Comparison of ENCODE assay signal across 12 cellular contexts in the genomic region with DNA sequence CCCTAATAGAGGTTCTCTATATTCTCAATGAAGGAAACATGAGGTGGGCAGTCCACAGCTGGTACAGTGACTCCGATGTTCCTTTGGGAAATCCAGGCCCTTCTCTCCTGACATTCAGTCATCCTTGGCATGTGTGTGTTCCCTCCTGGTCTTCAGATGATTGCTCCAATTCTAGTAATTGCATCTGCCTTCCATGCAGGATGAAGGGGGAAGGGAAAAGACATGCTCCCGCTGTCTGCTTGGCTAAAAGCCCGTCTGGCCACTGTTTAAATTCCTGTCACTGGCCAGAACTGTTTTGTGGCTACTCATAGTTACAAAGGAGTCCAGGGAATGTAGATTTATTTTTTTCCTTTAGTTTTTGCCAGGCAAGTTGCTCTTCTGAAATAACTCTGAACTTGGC.
A peak's percentile ranks its signal among the peaks of the same experiment; 100 is the strongest.
DNase-seq lines count a peak whose midpoint lies in the region; ATAC-seq and TF ChIP-seq lines count a peak whose summit lies in the region.
"Had no signal": no experiment of that assay in that cellular context is flagged by ENCODE, and none has a peak within 500 bp of the region (broad histone marks: within the 10 kb centered on the region; RNA-seq: fewer than 3 reads in every experiment).

No MANE protein-coding gene starts in this region.

- no peaks in the 10 kb centered on the region for H3K36me3 ChIP-seq in brain microvascular endothelial cell (replicated peaks)
- no peaks in the 10 kb centered on the region for H3K36me3 ChIP-seq in testis (ENCODE audit: low read depth, missing control alignments)

- no peaks in the 10 kb centered on the region for H3K36me3 Mint-ChIP-seq in activated CD4-positive, alpha-beta T cell treated with anti-CD3 and anti-CD28 coated beads, Interleukin-2, amount 10 ng/mL, durations not matched to agents 24 days and 14 days (ENCODE audit: low read depth)

- DNase-seq in activated CD4-positive, alpha-beta T cell treated with anti-CD3 and anti-CD28 coated beads, Interleukin-2, amount 10 ng/mL, durations not matched to agents 24 days and 14 days, result peak; percentile 33
- DNase-seq in activated CD4-positive, alpha-beta T cell treated with anti-CD3 and anti-CD28 coated beads for 1 hour, result no peak
- DNase-seq in brain microvascular endothelial cell (peak; percentile 18), left colon (peak; percentile 14 to 27), testis (peak; percentile 34), NCI-H1105 (lab: John Stamatoyannopoulos, UW) (no peak)
- DNase-seq: activated CD8-positive, alpha-beta memory T cell treated with anti-CD3 and anti-CD28 coated beads, Interleukin-2, amount 50 U/mL, for 48 hours; erythroblast; kidney; NCI-H2081 had no signal

- H3K4me3 ChIP-seq in brain microvascular endothelial cell (ENCODE audit: low read depth, low read length) (no peak overlapping the region), testis (no peak overlapping the region)

- in situ Hi-C loops in brain microvascular endothelial cell (cut with HindIII; ENCODE audit: low pct_ligation_motif_present, low sequenced_read_pairs), result no loop called here

- intact Hi-C loops in activated CD4-positive, alpha-beta T cell treated with anti-CD3 and anti-CD28 coated beads, Interleukin-2, amount 10 ng/mL, durations not matched to agents 24 days and 14 days (cut with micrococcal nuclease), result no loop called here
- intact Hi-C loops in left colon (cut with DNase I, micrococcal nuclease), result no loop called here
- intact Hi-C loops in testis (cut with DNase I; ENCODE audit: low total_unique reads), result no loop called here

- H3K27me3 ChIP-seq in brain microvascular endothelial cell (replicated peaks), result no peaks in the 10 kb centered on the region
- no peaks in the 10 kb centered on the region for H3K27me3 ChIP-seq in testis

- peaks cover 3% of the 10 kb centered on the region for H3K4me1 Mint-ChIP-seq in activated CD4-positive, alpha-beta T cell treated with anti-CD3 and anti-CD28 coated beads, Interleukin-2, amount 10 ng/mL, durations not matched to agents 24 days and 14 days

- H3K9me3 Mint-ChIP-seq in activated CD4-positive, alpha-beta T cell treated with anti-CD3 and anti-CD28 coated beads, Interleukin-2, amount 10 ng/mL, durations not matched to agents 24 days and 14 days, result no peaks in the 10 kb centered on the region

- H3K4me3 Mint-ChIP-seq in activated CD4-positive, alpha-beta T cell treated with anti-CD3 and anti-CD28 coated beads, Interleukin-2, amount 10 ng/mL, durations not matched to agents 24 days and 14 days, result no peak overlapping the region

- H3K27me3 Mint-ChIP-seq in activated CD4-positive, alpha-beta T cell treated with anti-CD3 and anti-CD28 coated beads, Interleukin-2, amount 10 ng/mL, durations not matched to agents 24 days and 14 days, result peaks cover 20% of the 10 kb centered on the region

- TF ChIP-seq POLR2A in testis (IDR thresholded peaks at IDR 0.05), result no peak

- no peaks in the 10 kb centered on the region for H3K4me1 ChIP-seq in testis

- H3K9me3 ChIP-seq in testis, result no peaks in the 10 kb centered on the region

- H3K27ac ChIP-seq in brain microvascular endothelial cell (no peak overlapping the region), testis (no peak overlapping the region)

- H3K27ac Mint-ChIP-seq in activated CD4-positive, alpha-beta T cell treated with anti-CD3 and anti-CD28 coated beads, Interleukin-2, amount 10 ng/mL, durations not matched to agents 24 days and 14 days, result no peak overlapping the region

- 61 to 67% methylated on average over 3 of the region's 3 CpGs for whole genome bisulfite sequencing in testis, 2 donors

- TF ChIP-seq CTCF in brain microvascular endothelial cell (IDR thresholded peaks at IDR 0.05; ENCODE audit: low read depth, low read length, missing control alignments) (no peak), testis (IDR thresholded peaks at IDR 0.05) (no peak)

- ATAC-seq in left colon, result no peak
- ATAC-seq in GM21447 (IDR thresholded peaks at IDR 0.05; ENCODE audit: unreplicated experiment), result no peak
- ATAC-seq in HG02623 (IDR thresholded peaks at IDR 0.05; ENCODE audit: unreplicated experiment), result no peak

Comparison
In these comparisons a context has a peak if more than half of its experiments do, and no peak if none do; other contexts are left out.
1. DNase-seq: peak in activated CD4-positive, alpha-beta T cell treated with anti-CD3 and anti-CD28 coated beads, Interleukin-2, amount 10 ng/mL, durations not matched to agents 24 days and 14 days (single experiment), brain microvascular endothelial cell (single experiment), left colon (2 of 2) and testis (single experiment); none in activated CD4-positive, alpha-beta T cell treated with anti-CD3 and anti-CD28 coated beads for 1 hour (single experiment) and NCI-H1105 (single experiment).